Comparison of ENCODE assay signal across 12 cellular contexts in genomic region chr1:119773711-119774241, GRCh38. TPM values are rescaled to one million over a fixed set of nuclear protein-coding genes. Genes with fewer than 3 reads are reported as not detected.
A peak's percentile ranks its signal among the peaks of the same experiment; 100 is the strongest.
DNase-seq lines count a peak whose midpoint lies in the region; ATAC-seq and TF ChIP-seq lines count a peak whose summit lies in the region.
"Had no signal": no experiment of that assay in that cellular context is flagged by ENCODE, and none has a peak within 500 bp of the region (broad histone marks: within the 10 kb centered on the region; RNA-seq: fewer than 3 reads in every experiment).

No MANE protein-coding gene starts in this region.

- H3K9me3 ChIP-seq in WERI-Rb-1 (ENCODE audit: severe bottlenecking): no peaks in the 10 kb centered on the region
- no peaks in the 10 kb centered on the region for H3K9me3 ChIP-seq in stomach

- no peaks in the 10 kb centered on the region for H3K9me3 Mint-ChIP-seq in activated CD8-positive, alpha-beta memory T cell treated with anti-CD3 and anti-CD28 coated beads, Interleukin-2, amount 10 ng/mL, durations not matched to agents 7 days and 5 days (ENCODE audit: low read depth)
- no peaks in the 10 kb centered on the region for H3K9me3 Mint-ChIP-seq in activated naive CD8-positive, alpha-beta T cell treated with anti-CD3 and anti-CD28 coated beads, Interleukin-2, amount 50 U/mL, for 24 hours
- H3K9me3 Mint-ChIP-seq: T-cell had no signal

- H3K4me3 ChIP-seq in WERI-Rb-1 (ENCODE audit: low read depth, low read length) (no peak overlapping the region), stomach (no peak overlapping the region)

- CTCF ChIA-PET in activated CD8-positive, alpha-beta memory T cell treated with anti-CD3 and anti-CD28 coated beads, Interleukin-2, amount 10 ng/mL, durations not matched to agents 7 days and 5 days (lab: Charles Lee): no interaction called here

- ATAC-seq in activated CD8-positive, alpha-beta memory T cell treated with anti-CD3 and anti-CD28 coated beads, Interleukin-2, amount 10 ng/mL, durations not matched to agents 7 days and 5 days: no peak
- no peak for ATAC-seq in activated naive CD8-positive, alpha-beta T cell treated with anti-CD3 and anti-CD28 coated beads, Interleukin-2, amount 50 U/mL, for 24 hours
- no peak for ATAC-seq in GM21367 (IDR thresholded peaks at IDR 0.05; ENCODE audit: unreplicated experiment)
- ATAC-seq: T-cell had no signal

- no peak overlapping the region for H3K27ac Mint-ChIP-seq in activated CD8-positive, alpha-beta memory T cell treated with anti-CD3 and anti-CD28 coated beads, Interleukin-2, amount 10 ng/mL, durations not matched to agents 7 days and 5 days
- no peak overlapping the region for H3K27ac Mint-ChIP-seq in activated naive CD8-positive, alpha-beta T cell treated with anti-CD3 and anti-CD28 coated beads, Interleukin-2, amount 50 U/mL, for 24 hours
- H3K27ac Mint-ChIP-seq: T-cell had no signal

- H3K27ac ChIP-seq in WERI-Rb-1 (peak overlapping the region; percentile 32; the same call in 1 of the 2 replicates), stomach (peak overlapping the region in 3 of 5 donors; percentile 60 to 79 (median 61))

- H3K27me3 Mint-ChIP-seq in activated CD8-positive, alpha-beta memory T cell treated with anti-CD3 and anti-CD28 coated beads, Interleukin-2, amount 10 ng/mL, durations not matched to agents 7 days and 5 days: peaks cover 42% of the 10 kb centered on the region
- peaks cover 10% of the 10 kb centered on the region for H3K27me3 Mint-ChIP-seq in activated naive CD8-positive, alpha-beta T cell treated with anti-CD3 and anti-CD28 coated beads, Interleukin-2, amount 50 U/mL, for 24 hours

- TF ChIP-seq CTCF in WERI-Rb-1 (IDR thresholded peaks at IDR 0.05; ENCODE audit: low read depth, low read length): no peak
- TF ChIP-seq CTCF in stomach (IDR thresholded peaks at IDR 0.05): no peak

- H3K4me3 Mint-ChIP-seq in activated CD8-positive, alpha-beta memory T cell treated with anti-CD3 and anti-CD28 coated beads, Interleukin-2, amount 10 ng/mL, durations not matched to agents 7 days and 5 days: no peak overlapping the region
- no peak overlapping the region for H3K4me3 Mint-ChIP-seq in activated naive CD8-positive, alpha-beta T cell treated with anti-CD3 and anti-CD28 coated beads, Interleukin-2, amount 50 U/mL, for 24 hours
- H3K4me3 Mint-ChIP-seq: T-cell had no signal

- H3K27me3 ChIP-seq in WERI-Rb-1 (ENCODE audit: insufficient read depth, low read depth, severe bottlenecking) (no peaks in the 10 kb centered on the region), stomach (no peaks in the 10 kb centered on the region)

- H3K36me3 Mint-ChIP-seq in activated CD8-positive, alpha-beta memory T cell treated with anti-CD3 and anti-CD28 coated beads, Interleukin-2, amount 10 ng/mL, durations not matched to agents 7 days and 5 days: no peaks in the 10 kb centered on the region
- H3K36me3 Mint-ChIP-seq in activated naive CD8-positive, alpha-beta T cell treated with anti-CD3 and anti-CD28 coated beads, Interleukin-2, amount 50 U/mL, for 24 hours (ENCODE audit: low read depth): no peaks in the 10 kb centered on the region
- H3K36me3 Mint-ChIP-seq: T-cell had no signal

- TF ChIP-seq POLR2A in stomach (IDR thresholded peaks at IDR 0.05): no peak

- H3K4me1 Mint-ChIP-seq in activated CD8-positive, alpha-beta memory T cell treated with anti-CD3 and anti-CD28 coated beads, Interleukin-2, amount 10 ng/mL, durations not matched to agents 7 days and 5 days: no peaks in the 10 kb centered on the region
- H3K4me1 Mint-ChIP-seq in activated naive CD8-positive, alpha-beta T cell treated with anti-CD3 and anti-CD28 coated beads, Interleukin-2, amount 50 U/mL, for 24 hours: no peaks in the 10 kb centered on the region
- H3K4me1 Mint-ChIP-seq: T-cell had no signal

- H3K36me3 ChIP-seq in WERI-Rb-1 (no peaks in the 10 kb centered on the region), stomach (no peaks in the 10 kb centered on the region)

- intact Hi-C loops in stomach (cut with DNase I; ENCODE audit: low total_unique reads): no loop called here

- peak; percentile 21 for DNase-seq in activated CD8-positive, alpha-beta memory T cell treated with anti-CD3 and anti-CD28 coated beads, Interleukin-2, amount 10 ng/mL, durations not matched to agents 7 days and 5 days
- DNase-seq in activated CD8-positive, alpha-beta memory T cell treated with anti-CD3 and anti-CD28 coated beads for 24 hours: no peak
- peak; percentile 77 for DNase-seq in WERI-Rb-1
- peak; percentile 46 for DNase-seq in iPS-NIHi7 (ENCODE audit: extremely low spot score)
- no peak for DNase-seq in stomach
- DNase-seq in activated naive CD8-positive, alpha-beta T cell treated with anti-CD3 and anti-CD28 coated beads, Interleukin-2, amount 50 U/mL, for 24 hours: no peak
- no peak for DNase-seq in NCI-H69 (lab: John Stamatoyannopoulos, UW)
- DNase-seq: ACHN; activated T-cell treated with anti-CD3 and anti-CD28 coated beads, Interleukin-2, amount 50 U/mL, for 48 hours; NCI-H187; T-cell had no signal

- 53 to 84% (median 63%) methylated on average over 3 of the region's 3 CpGs for WGBS in stomach, 5 donors

- no peak for TF ChIP-seq EP300 in stomach (IDR thresholded peaks at IDR 0.05)

- peaks cover 11 to 42% (median 34%) of the 10 kb centered on the region in 4 donors for H3K4me1 ChIP-seq in stomach

RNA-seq across cellular contexts. Expression of gene HMGCS2, which starts 5.1 kb away (rescaled TPM):
- not detected for total RNA-seq in activated CD8-positive, alpha-beta memory T cell treated with anti-CD3 and anti-CD28 coated beads, Interleukin-2, amount 10 ng/mL, durations not matched to agents 7 days and 5 days
- 100 to 1,000 TPM in 2 of 5 donors, 10 to 100 TPM in 3; 10.3 to 203 (median 74.1) TPM for total RNA-seq in stomach
- 10 to 100 TPM in 2 of 3 donors, 1 to 10 TPM in 1; 2.5 to 83.4 (median 26.2) TPM for polyA plus RNA-seq in stomach

RNA-seq across cellular contexts. Expression of gene REG4, which starts 37.5 kb away (rescaled TPM):
- 1 to 10 TPM; 1.8 to 7.5 TPM for total RNA-seq in activated CD8-positive, alpha-beta memory T cell treated with anti-CD3 and anti-CD28 coated beads, Interleukin-2, amount 10 ng/mL, durations not matched to agents 7 days and 5 days
- total RNA-seq in stomach: 1 to 10 TPM in 1 of 5 donors, under 1 TPM in 1, not detected in 3; 0.58 to 9.2 TPM
- 1 to 10 TPM in 1 of 3 donors, under 1 TPM in 1, not detected in 1; 0.18 to 6.3 TPM for polyA plus RNA-seq in stomach

Comparison
In these comparisons a context has a peak if more than half of its experiments do, and no peak if none do; other contexts are left out.
1. DNase-seq: peak in activated CD8-positive, alpha-beta memory T cell treated with anti-CD3 and anti-CD28 coated beads, Interleukin-2, amount 10 ng/mL, durations not matched to agents 7 days and 5 days (single experiment), WERI-Rb-1 (single experiment) and iPS-NIHi7 (single experiment); none in activated CD8-positive, alpha-beta memory T cell treated with anti-CD3 and anti-CD28 coated beads for 24 hours (single experiment), stomach (single experiment), activated naive CD8-positive, alpha-beta T cell treated with anti-CD3 and anti-CD28 coated beads, Interleukin-2, amount 50 U/mL, for 24 hours (single experiment) and NCI-H69 (single experiment).
2. RNA of gene HMGCS2, which starts 5.1 kb away (total RNA-seq): 10.3 to 203 TPM in stomach; not detected in activated CD8-positive, alpha-beta memory T cell treated with anti-CD3 and anti-CD28 coated beads, Interleukin-2, amount 10 ng/mL, durations not matched to agents 7 days and 5 days; every median in the first group is over 10 times any median in the second.